14 cellular contexts compared by ENCODE assay signal in genomic region chr12:29552994-29553748, GRCh38. TPM values are rescaled to one million over a fixed set of nuclear protein-coding genes. Genes with fewer than 3 reads are reported as not detected.
DNase-seq lines count a peak whose midpoint lies in the region; ATAC-seq, FAIRE-seq and TF ChIP-seq lines count a peak whose summit lies in the region.
"Had no signal": no experiment of that assay in that cellular context is flagged by ENCODE, and none has a peak within 500 bp of the region (broad histone marks: within the 10 kb centered on the region; RNA-seq: fewer than 3 reads in every experiment).

No MANE protein-coding gene starts in this region.

- H3K27ac Mint-ChIP-seq in GM23338 = no peak overlapping the region
- H3K27ac Mint-ChIP-seq: HFFc6 had no signal

- H4K20me1 ChIP-seq in GM23338 (replicated peaks; ENCODE audit: insufficient read depth) (no peaks in the 10 kb centered on the region), endothelial cell of umbilical vein (replicated peaks; ENCODE audit: control insufficient read depth, extremely low read depth, insufficient read depth, low read length) (no peaks in the 10 kb centered on the region)

- H3K9me3 Mint-ChIP-seq in GM23338 = no peaks in the 10 kb centered on the region

- POLR2A ChIA-PET in endothelial cell of umbilical vein (lab: Charles Lee) = no interaction called here

- CTCF ChIA-PET in endothelial cell of umbilical vein (lab: Charles Lee) = interaction anchor here (0.6 to 3.4 kb wide), 35 partner anchors 9 to 1298 kb away, joined by 3 to 20 read pairs (median 4); no protein-coding TSS in a partner anchor

- H3K4me3 Mint-ChIP-seq in GM23338 = no peak overlapping the region
- H3K4me3 Mint-ChIP-seq: HFFc6 had no signal

- TF ChIP-seq POLR2A in endothelial cell of umbilical vein (IDR thresholded peaks at IDR 0.05; ENCODE audit: low read depth, low read length) = no peak
- TF ChIP-seq POLR2A in gastrocnemius medialis (IDR thresholded peaks at IDR 0.05) = no peak

- H3K27ac ChIP-seq in GM23338 (ENCODE audit: low read depth) (peak overlapping the region; percentile 47; the same call in 1 of the 2 replicates), endothelial cell of umbilical vein (ENCODE audit: insufficient read depth, low read depth, low read length) (no peak overlapping the region), right cardiac atrium (ENCODE audit: low read length) (no peak overlapping the region), gastrocnemius medialis (peak overlapping the region; percentile 33 to 56 (median 38))
- H3K27ac ChIP-seq: A549, C4-2B had no signal

- H3K36me3 ChIP-seq in GM23338 (ENCODE audit: insufficient read depth) = no peaks in the 10 kb centered on the region
- no peaks in the 10 kb centered on the region for H3K36me3 ChIP-seq in endothelial cell of umbilical vein (ENCODE audit: control insufficient read depth in 2 of 2, extremely low read depth in 1 of 2, insufficient read depth in 2 of 2, low read length in 2 of 2)
- H3K36me3 ChIP-seq in gastrocnemius medialis = peaks cover 0 to 5% of the 10 kb centered on the region in 2 donors
- H3K36me3 ChIP-seq in H7 (replicated peaks; ENCODE audit: control insufficient read depth, insufficient read depth, low read length) = no peaks in the 10 kb centered on the region

- H3K9me3 ChIP-seq in endothelial cell of umbilical vein (replicated peaks; ENCODE audit: control insufficient read depth, insufficient read depth, low read length) (no peaks in the 10 kb centered on the region), right cardiac atrium (ENCODE audit: control insufficient read depth, low read length) (no peaks in the 10 kb centered on the region), gastrocnemius medialis (no peaks in the 10 kb centered on the region)
- H3K9me3 ChIP-seq: A549 had no signal

- H3K9me2 ChIP-seq in GM23338 (ENCODE audit: insufficient read depth) = no peaks in the 10 kb centered on the region

- ATAC-seq in GM23338 (no peak), right cardiac atrium (peak; percentile 61 to 90), gastrocnemius medialis (no peak), HG02623 (IDR thresholded peaks at IDR 0.05; ENCODE audit: unreplicated experiment) (no peak)

- H3K4me1 Mint-ChIP-seq in GM23338 = peaks cover 8% of the 10 kb centered on the region; the same call in 2 of the 3 replicates

- 48% methylated on average over 3 of the region's 3 CpGs for WGBS in right cardiac atrium

- in situ Hi-C loops in gastrocnemius medialis (cut with MboI; ENCODE audit: low sequenced_read_pairs in 4 of 4) = no loop called here

- no peaks in the 10 kb centered on the region for H3K9me1 ChIP-seq in endothelial cell of umbilical vein (replicated peaks; ENCODE audit: control insufficient read depth, extremely low read depth, insufficient read depth, low read length)

- no peaks in the 10 kb centered on the region for H3K4me1 ChIP-seq in GM23338 (ENCODE audit: insufficient read depth)
- H3K4me1 ChIP-seq in endothelial cell of umbilical vein (ENCODE audit: control insufficient read depth, extremely low read depth, insufficient read depth, low read length) = peaks cover 4% of the 10 kb centered on the region
- H3K4me1 ChIP-seq in right cardiac atrium (ENCODE audit: control insufficient read depth, insufficient read depth, low read length) = no peaks in the 10 kb centered on the region
- H3K4me1 ChIP-seq in gastrocnemius medialis = peaks cover 23 to 33% of the 10 kb centered on the region in 2 donors
- H3K4me1 ChIP-seq: A549 had no signal

- H3K27me3 Mint-ChIP-seq in GM23338 (ENCODE audit: insufficient read depth, low read depth, poor library complexity) = no peaks in the 10 kb centered on the region

- dilution Hi-C loops in endothelial cell of umbilical vein (cut with MboI; ENCODE audit: extremely low pct_ligation_motif_present, low sequenced_read_pairs) = no loop called here

- no peak for FAIRE-seq in endothelial cell of umbilical vein (lab: Jason Lieb, UNC)
- FAIRE-seq: A549 had no signal

- no peak overlapping the region for H3K9ac ChIP-seq in endothelial cell of umbilical vein (replicated peaks; ENCODE audit: extremely low read depth, insufficient read depth, low read length)

- DNase-seq in GM23338 (ENCODE audit: low spot score) = no peak
- DNase-seq in endothelial cell of umbilical vein (ENCODE audit: low read depth, low spot score) = peak; percentile 30
- no peak for DNase-seq in right cardiac atrium
- no peak for DNase-seq in gastrocnemius medialis
- no peak for DNase-seq in activated T-cell treated with anti-CD3 and anti-CD28 coated beads, Interleukin-2, amount 50 U/mL, for 1 hour
- DNase-seq in NCI-H1930 (lab: John Stamatoyannopoulos, UW) = no peak
- DNase-seq in H7 = no peak
- DNase-seq: NCI-H69 had no signal

- H2AFZ ChIP-seq in GM23338 (no peak overlapping the region), endothelial cell of umbilical vein (ENCODE audit: low read depth, low read length) (no peak overlapping the region)

- TF ChIP-seq CTCF in GM23338 (conservative IDR thresholded peaks at IDR 0.05; ENCODE audit: low read depth in 2 of 2) (no peak), endothelial cell of umbilical vein (IDR thresholded peaks at IDR 0.05; ENCODE audit: extremely low read depth in 1 of 2, insufficient read depth in 1 of 2, low read depth in 1 of 2, low read length in 2 of 2) (no peak), gastrocnemius medialis (IDR thresholded peaks at IDR 0.05 in 4 of 5, conservative IDR thresholded peaks at IDR 0.05 in 1 of 5) (no peak)

- no peaks in the 10 kb centered on the region for H3F3A ChIP-seq in GM23338 (replicated peaks; ENCODE audit: low read depth)

- intact Hi-C loops in endothelial cell of umbilical vein (cut with micrococcal nuclease) (loop anchor here (1.0 to 5.0 kb wide), 6 partner anchors 230 to 1254 kb away; partner anchors contain the start of gene TMTC1), right cardiac atrium (cut with DNase I) (loop anchor here in 2 of 4 donors (10.0 kb wide), 1 partner anchor 232 kb away; the partner anchor contains the start of gene TMTC1 (in 2 of the 2)), gastrocnemius medialis (cut with DNase I; ENCODE audit: low total_unique reads) (no loop called here)

- H3K27me3 ChIP-seq in GM23338 (ENCODE audit: insufficient read depth) (no peaks in the 10 kb centered on the region), endothelial cell of umbilical vein (ENCODE audit: control insufficient read depth in 2 of 2, insufficient read depth in 2 of 2, low read length in 2 of 2) (no peaks in the 10 kb centered on the region), right cardiac atrium (ENCODE audit: control insufficient read depth, insufficient read depth) (no peaks in the 10 kb centered on the region), gastrocnemius medialis (no peaks in the 10 kb centered on the region), H7 (ENCODE audit: control insufficient read depth, insufficient read depth, low read length) (no peaks in the 10 kb centered on the region)

- H3K36me3 Mint-ChIP-seq in GM23338 (ENCODE audit: low read depth) = peaks cover 28% of the 10 kb centered on the region

- H3K4me2 ChIP-seq in GM23338 (no peak overlapping the region), endothelial cell of umbilical vein (ENCODE audit: insufficient read depth, low read length) (no peak overlapping the region)
- H3K4me2 ChIP-seq: A549 had no signal

- H3K4me3 ChIP-seq in GM23338 = no peak overlapping the region
- no peak overlapping the region for H3K4me3 ChIP-seq in endothelial cell of umbilical vein (replicated peaks in 1 of 3; ENCODE audit: insufficient read depth in 1 of 3, low read depth in 1 of 3, low read length in 3 of 3)
- no peak overlapping the region for H3K4me3 ChIP-seq in right cardiac atrium (ENCODE audit: low read length)
- no peak overlapping the region for H3K4me3 ChIP-seq in gastrocnemius medialis
- no peak overlapping the region for H3K4me3 ChIP-seq in H7 (ENCODE audit: insufficient read depth, low read depth, low read length)
- H3K4me3 ChIP-seq: A549 had no signal

- BruUV-seq in endothelial cell of umbilical vein (replicated peaks; lab: Mats Ljungman, UMichigan) = no TSS peak

- H3K79me2 ChIP-seq in GM23338 (replicated peaks; ENCODE audit: insufficient read depth) (no peaks in the 10 kb centered on the region), endothelial cell of umbilical vein (ENCODE audit: control insufficient read depth, insufficient read depth, low read length) (no peaks in the 10 kb centered on the region)

TF ChIP-seq in endothelial cell of umbilical vein, 7 proteins besides CTCF, POLR2A, EP300 and RAD21:
- TF ChIP-seq JUN (IDR thresholded peaks at IDR 0.05; ENCODE audit: borderline replicate concordance, insufficient read depth, insufficient read length, low read depth) = no peak
- TF ChIP-seq, protein P1, sequence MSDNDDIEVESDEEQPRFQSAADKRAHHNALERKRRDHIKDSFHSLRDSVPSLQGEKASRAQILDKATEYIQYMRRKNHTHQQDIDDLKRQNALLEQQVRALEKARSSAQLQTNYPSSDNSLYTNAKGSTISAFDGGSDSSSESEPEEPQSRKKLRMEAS (IDR thresholded peaks at IDR 0.05; ENCODE audit: insufficient read depth, insufficient read length) = no peak
TF ChIP-seq in endothelial cell of umbilical vein: peak in this region for 0.

RNA-seq across cellular contexts. Expression of gene OVCH1, which starts 55.7 kb away (rescaled TPM):
- not detected in 2 replicates for total RNA-seq in GM23338 (2014; rRNA removed; shearing (Covaris generic))
- polyA plus RNA-seq in GM23338 (2016; fragmentation: Nextera tagmentation; extraction: Ambion mirVana) (not detected in 2 replicates), endothelial cell of umbilical vein (0.01 and 0.02 TPM in 2 replicates), right cardiac atrium (0.07 TPM)
- total RNA-seq in endothelial cell of umbilical vein (not detected in 2 replicates), right cardiac atrium (under 1 TPM; 0.11 to 0.20 (median 0.12) TPM), gastrocnemius medialis (under 1 TPM in 1 of 4 donors, not detected in 3; 0.10 TPM)
- not detected in 2 replicates for polyA plus RNA-seq in endothelial cell of umbilical vein (2011; cell fraction: cytosol; rRNA removed)
- polyA plus RNA-seq in endothelial cell of umbilical vein (2011; cell fraction: nucleus; rRNA removed) = 0.04 and 0.32 TPM in 2 replicates
- polyA plus RNA-seq in endothelial cell of umbilical vein (2012) = not detected in 2 replicates
- polyA minus RNA-seq in endothelial cell of umbilical vein = not detected in 2 replicates
- not detected for polyA minus RNA-seq in endothelial cell of umbilical vein (2011; cell fraction: cytosol; rRNA and poly(A)+ RNA removed)
- polyA minus RNA-seq in endothelial cell of umbilical vein (2011; cell fraction: nucleus; rRNA and poly(A)+ RNA removed) = 0.10 and 0.24 TPM in 2 replicates
- not detected in 2 replicates for total RNA-seq in H7 (2014; rRNA removed; shearing (Covaris generic))
- total RNA-seq: H4, HFFc6, RPMI7951 had no signal
- polyA plus RNA-seq: A549 had no signal

Comparison
In these comparisons a context has a peak if more than half of its experiments do, and no peak if none do; other contexts are left out.
1. ATAC-seq: peak in right cardiac atrium (2 of 2); none in GM23338 (single experiment), gastrocnemius medialis (0 of 2) and HG02623 (single experiment).
2. H3K27ac ChIP-seq: peak in GM23338 (single experiment) and gastrocnemius medialis (4 of 4); none in endothelial cell of umbilical vein (single experiment) and right cardiac atrium (single experiment).